Comparison of ENCODE assay signal across 19 cellular contexts in genomic region chr5:73587923-73588322, GRCh38. TPM values are rescaled to one million over a fixed set of nuclear protein-coding genes. Genes with fewer than 3 reads are reported as not detected.
DNase-seq lines count a peak whose midpoint lies in the region; ATAC-seq and TF ChIP-seq lines count a peak whose summit lies in the region.
"Had no signal": no experiment of that assay in that cellular context is flagged by ENCODE, and none has a peak within 500 bp of the region (broad histone marks: within the 10 kb centered on the region; RNA-seq: fewer than 3 reads in every experiment).

No MANE protein-coding gene starts in this region.

- H4K91ac ChIP-seq in IMR-90 (ENCODE audit: insufficient read depth, low read depth, low read length), result no peak overlapping the region

- ATAC-seq in GM19023 (IDR thresholded peaks at IDR 0.05; ENCODE audit: unreplicated experiment) (peak; percentile 63), GM21423 (IDR thresholded peaks at IDR 0.05; ENCODE audit: unreplicated experiment) (peak; percentile 81), HG02973 (IDR thresholded peaks at IDR 0.05; ENCODE audit: unreplicated experiment) (peak; percentile 77), IMR-90 (ENCODE audit: low read depth) (no peak)
- ATAC-seq: CD8-positive, alpha-beta T cell; left colon had no signal

- H2BK5ac ChIP-seq in IMR-90 (ENCODE audit: low read depth, low read length, poor library complexity, severe bottlenecking), result no peak overlapping the region

- H3K9me2 ChIP-seq in PC-9 (ENCODE audit: insufficient read depth), result no peaks in the 10 kb centered on the region

- H2BK15ac ChIP-seq in IMR-90 (ENCODE audit: low read depth, low read length), result no peak overlapping the region

- no CpG with 5 or more reads among the region's 1 CpG for WGBS in IMR-90 (ENCODE audit: extremely low coverage in 2 of 2, insufficient read length in 1 of 2), 2 experiments

- H3K14ac ChIP-seq in IMR-90 (replicated peaks; ENCODE audit: low read depth, low read length), result peak overlapping the region; percentile 46; the same call in 1 of the 2 replicates

- CTCF ChIA-PET in IMR-90 (lab: Yijun Ruan, JAX) (interaction anchor here (1.0 to 1.7 kb wide), 2 partner anchors 204 to 206 kb away, joined by 3 read pairs; no protein-coding TSS in a partner anchor), PC-9 (lab: Charles Lee) (no interaction called here)

- H2BK20ac ChIP-seq in IMR-90 (ENCODE audit: low read depth, low read length), result no peak overlapping the region

- no peak for DNase-seq in IMR-90
- DNase-seq in DMS153 (lab: John Stamatoyannopoulos, UW), result no peak
- no peak for DNase-seq in cerebellar nuclear complex (lab: John Stamatoyannopoulos, UW)
- no peak for DNase-seq in PC-9
- DNase-seq in COLO668 (lab: John Stamatoyannopoulos, UW; ENCODE audit: unreplicated experiment), result no peak
- DNase-seq: activated CD4-positive, alpha-beta T cell treated with anti-CD3 and anti-CD28 coated beads for 48 hours; activated CD8-positive, alpha-beta memory T cell treated with anti-CD3 and anti-CD28 coated beads, Interleukin-2, amount 50 U/mL, for 48 hours; activated gamma-delta T cell; CD8-positive, alpha-beta T cell; DMS79; erythroblast; left colon; midbrain; NCI-H1694 treated with DMSO at 0.1 percent for 48 hours; testis had no signal

- H3K79me2 ChIP-seq in PC-9 (ENCODE audit: low read depth), result no peaks in the 10 kb centered on the region

- no peak for TF ChIP-seq POLR2A in IMR-90 (IDR thresholded peaks at IDR 0.05; ENCODE audit: low read depth, low read length)

- no peak for TF ChIP-seq RAD21 in IMR-90 (IDR thresholded peaks at IDR 0.05; ENCODE audit: low read length)

- no peak overlapping the region for H3K4me3 ChIP-seq in IMR-90 (ENCODE audit: insufficient read depth, low read depth, low read length)
- no peak overlapping the region for H3K4me3 ChIP-seq in PC-9
- H3K4me3 ChIP-seq: cardiac muscle cell, testis had no signal

- H3K9me3 ChIP-seq in IMR-90 (ENCODE audit: control insufficient read depth, insufficient read depth, low read length) (no peaks in the 10 kb centered on the region), PC-9 (ENCODE audit: insufficient read depth, low read depth) (no peaks in the 10 kb centered on the region)
- H3K9me3 ChIP-seq: testis had no signal

- no peak overlapping the region for H2AK9ac ChIP-seq in IMR-90 (replicated peaks; ENCODE audit: low read depth, low read length, poor library complexity)

- no peak overlapping the region for H3K56ac ChIP-seq in IMR-90 (ENCODE audit: extremely low read depth, insufficient read depth, low read length)

- no peak overlapping the region for H3K18ac ChIP-seq in IMR-90 (ENCODE audit: low read depth, low read length)

- intact Hi-C loops in IMR-90 (cut with micrococcal nuclease) (no loop called here), PC-9 (cut with micrococcal nuclease; ENCODE audit: unreplicated experiment) (no loop called here)

- TF ChIP-seq CTCF in IMR-90 (conservative IDR thresholded peaks at IDR 0.05; ENCODE audit: low read depth, low read length) (no peak), PC-9 (conservative IDR thresholded peaks at IDR 0.05) (no peak)

- no peaks in the 10 kb centered on the region for H3K27me3 ChIP-seq in IMR-90 (ENCODE audit: control insufficient read depth, insufficient read depth, low read length)
- no peaks in the 10 kb centered on the region for H3K27me3 ChIP-seq in PC-9 (ENCODE audit: insufficient read depth, low read depth)
- H3K27me3 ChIP-seq: cardiac muscle cell, testis had no signal

- H4K8ac ChIP-seq in IMR-90 (ENCODE audit: low read depth in 2 of 2, low read length in 2 of 2), result no peak overlapping the region

- no TSS peak for BruUV-seq in IMR-90 (replicated peaks; lab: Mats Ljungman, UMichigan)
- BruUV-seq in PC-9 (replicated peaks; lab: Mats Ljungman, UMichigan), result no TSS peak

- H2BK120ac ChIP-seq in IMR-90 (ENCODE audit: low read depth, low read length), result no peak overlapping the region

- H3K4ac ChIP-seq in IMR-90 (ENCODE audit: low read depth, low read length), result no peak overlapping the region; the same call in 1 of the 2 replicates

- H3K79me1 ChIP-seq in IMR-90 (ENCODE audit: low read depth in 1 of 2, low read length in 2 of 2), result peaks cover 0 to 7% of the 10 kb centered on the region in 2 experiments; a peak in 1 of 4 replicates

- H3K9ac ChIP-seq in IMR-90 (ENCODE audit: low read depth, low read length), result no peak overlapping the region

- H2AFZ ChIP-seq in IMR-90 (replicated peaks; ENCODE audit: low read length, poor library complexity) (no peak overlapping the region), PC-9 (no peak overlapping the region)

- in situ Hi-C loops in IMR-90 (cut with MboI; ENCODE audit: low sequenced_read_pairs), result loop anchor here (5.0 kb wide), 1 partner anchor 204 kb away; no protein-coding TSS in a partner anchor

- H3F3A ChIP-seq in PC-9 (ENCODE audit: insufficient read depth, low read depth), result peaks cover 14% of the 10 kb centered on the region; the same call in 1 of the 2 replicates

- H3K23ac ChIP-seq in IMR-90 (ENCODE audit: low read depth, low read length), result no peak overlapping the region

- dilution Hi-C loops in IMR-90 (cut with HindIII; ENCODE audit: low sequenced_read_pairs, unreplicated experiment), result loop anchor here (25.0 kb wide), 1 partner anchor 199 kb away; no protein-coding TSS in a partner anchor

- H4K5ac ChIP-seq in IMR-90 (ENCODE audit: low read depth, low read length), result no peak overlapping the region

- H3K36me3 ChIP-seq in IMR-90 (ENCODE audit: control insufficient read depth, insufficient read depth, low read length), result no peaks in the 10 kb centered on the region
- no peaks in the 10 kb centered on the region for H3K36me3 ChIP-seq in PC-9 (ENCODE audit: low read depth)
- H3K36me3 ChIP-seq: cardiac muscle cell had no signal

- no peak overlapping the region for H3K4me2 ChIP-seq in IMR-90 (ENCODE audit: low read depth, low read length)
- no peak overlapping the region for H3K4me2 ChIP-seq in PC-9

- H3K27ac ChIP-seq in IMR-90 (ENCODE audit: insufficient read depth, low read length) (no peak overlapping the region), PC-9 (no peak overlapping the region)
- H3K27ac ChIP-seq: cardiac muscle cell, testis had no signal

- 0 out of 2 replicates have a peak overlapping the region, but pooled peaks have one; percentile 8 for H2AK5ac ChIP-seq in IMR-90 (ENCODE audit: low read depth, low read length)

- POLR2A ChIA-PET in IMR-90 (lab: Charles Lee; ENCODE audit: unreplicated experiment) (no interaction called here), PC-9 (lab: Charles Lee; ENCODE audit: unreplicated experiment) (no interaction called here)

- peaks cover 5% of the 10 kb centered on the region; the same call in 1 of the 2 replicates for H3K9me1 ChIP-seq in IMR-90 (ENCODE audit: insufficient read depth, low read length)

- H3K4me1 ChIP-seq in IMR-90 (ENCODE audit: control insufficient read depth, insufficient read depth, low read length) (no peaks in the 10 kb centered on the region), PC-9 (replicated peaks; ENCODE audit: insufficient read depth) (peaks cover 16% of the 10 kb centered on the region)
- H3K4me1 ChIP-seq: testis had no signal

- H4K20me1 ChIP-seq in IMR-90 (ENCODE audit: insufficient read depth, low read length) (no peaks in the 10 kb centered on the region), PC-9 (ENCODE audit: insufficient read depth) (no peaks in the 10 kb centered on the region)

TF ChIP-seq in IMR-90, 13 proteins besides CTCF, POLR2A, EP300 and RAD21 (continues in another document):
- TF ChIP-seq MAFK (IDR thresholded peaks at IDR 0.05; ENCODE audit: low read depth, low read length), result no peak
- no peak for TF ChIP-seq USF2 (IDR thresholded peaks at IDR 0.05; ENCODE audit: low read depth, low read length)
- TF ChIP-seq MAZ (IDR thresholded peaks at IDR 0.05; ENCODE audit: borderline replicate concordance, low read depth, low read length), result no peak
- TF ChIP-seq, protein P1, sequence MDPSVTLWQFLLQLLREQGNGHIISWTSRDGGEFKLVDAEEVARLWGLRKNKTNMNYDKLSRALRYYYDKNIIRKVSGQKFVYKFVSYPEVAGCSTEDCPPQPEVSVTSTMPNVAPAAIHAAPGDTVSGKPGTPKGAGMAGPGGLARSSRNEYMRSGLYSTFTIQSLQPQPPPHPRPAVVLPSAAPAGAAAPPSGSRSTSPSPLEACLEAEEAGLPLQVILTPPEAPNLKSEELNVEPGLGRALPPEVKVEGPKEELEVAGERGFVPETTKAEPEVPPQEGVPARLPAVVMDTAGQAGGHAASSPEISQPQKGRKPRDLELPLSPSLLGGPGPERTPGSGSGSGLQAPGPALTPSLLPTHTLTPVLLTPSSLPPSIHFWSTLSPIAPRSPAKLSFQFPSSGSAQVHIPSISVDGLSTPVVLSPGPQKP (IDR thresholded peaks at IDR 0.05; ENCODE audit: borderline replicate concordance, low read depth, low read length), result no peak
- TF ChIP-seq RFX5 (IDR thresholded peaks at IDR 0.05; ENCODE audit: low read depth, low read length), result no peak
- TF ChIP-seq RCOR1 (IDR thresholded peaks at IDR 0.05; ENCODE audit: insufficient replicate concordance, low read length), result no peak
- no peak for TF ChIP-seq CHD1 (IDR thresholded peaks at IDR 0.05; ENCODE audit: low read depth, low read length)
- TF ChIP-seq NFE2L2 (IDR thresholded peaks at IDR 0.05; ENCODE audit: low read depth, low read length), result no peak
- no peak for TF ChIP-seq BHLHE40 (IDR thresholded peaks at IDR 0.05; ENCODE audit: low read depth, low read length)
- TF ChIP-seq SMC3 (IDR thresholded peaks at IDR 0.05; ENCODE audit: low read depth, low read length), result no peak

RNA-seq across cellular contexts. Expression of gene UTP15, which starts 22.4 kb away (rescaled TPM):
- total RNA-seq in IMR-90 (2012; rRNA removed), result 28.0 and 31.1 TPM in 2 replicates
- polyA plus RNA-seq in IMR-90 (2012; rRNA removed), result 10.9 and 11.4 TPM in 2 replicates
- 1.5 and 3.1 TPM in 2 replicates for polyA plus RNA-seq in IMR-90 (2012; cell fraction: cytosol; rRNA removed)
- 19.0 and 31.7 TPM in 2 replicates for polyA plus RNA-seq in IMR-90 (2012; cell fraction: nucleus; rRNA removed; ENCODE audit: low replicate concordance)
- total RNA-seq in PC-9 (2021), result 15.1 and 19.4 TPM in 2 replicates

RNA-seq across cellular contexts. Expression of gene ANKRA2, which starts 22.5 kb away (rescaled TPM):
- total RNA-seq in IMR-90 (2012; rRNA removed) (10.8 and 11.7 TPM in 2 replicates), PC-9 (2021) (12.9 and 15.5 TPM in 2 replicates)
- 11.7 and 12.5 TPM in 2 replicates for polyA plus RNA-seq in IMR-90 (2012; rRNA removed)
- polyA plus RNA-seq in IMR-90 (2012; cell fraction: cytosol; rRNA removed), result 5.8 and 5.9 TPM in 2 replicates
- 9.0 and 29.1 TPM in 2 replicates for polyA plus RNA-seq in IMR-90 (2012; cell fraction: nucleus; rRNA removed; ENCODE audit: low replicate concordance)

RNA-seq across cellular contexts. Expression of gene ARHGEF28, which starts 38.1 kb away (rescaled TPM):
- total RNA-seq in IMR-90 (2012; rRNA removed) (13.9 and 16.0 TPM in 2 replicates), PC-9 (2021) (62.5 and 77.5 TPM in 2 replicates)
- polyA plus RNA-seq in IMR-90 (2012; rRNA removed), result 3.6 TPM in 2 replicates
- polyA plus RNA-seq in IMR-90 (2012; cell fraction: cytosol; rRNA removed), result 1.3 and 1.6 TPM in 2 replicates
- 9.9 and 15.0 TPM in 2 replicates for polyA plus RNA-seq in IMR-90 (2012; cell fraction: nucleus; rRNA removed; ENCODE audit: low replicate concordance)
- total RNA-seq: CD8-positive, alpha-beta T cell had no signal
- polyA plus RNA-seq: cardiac muscle cell had no signal
